In the genomic region with DNA sequence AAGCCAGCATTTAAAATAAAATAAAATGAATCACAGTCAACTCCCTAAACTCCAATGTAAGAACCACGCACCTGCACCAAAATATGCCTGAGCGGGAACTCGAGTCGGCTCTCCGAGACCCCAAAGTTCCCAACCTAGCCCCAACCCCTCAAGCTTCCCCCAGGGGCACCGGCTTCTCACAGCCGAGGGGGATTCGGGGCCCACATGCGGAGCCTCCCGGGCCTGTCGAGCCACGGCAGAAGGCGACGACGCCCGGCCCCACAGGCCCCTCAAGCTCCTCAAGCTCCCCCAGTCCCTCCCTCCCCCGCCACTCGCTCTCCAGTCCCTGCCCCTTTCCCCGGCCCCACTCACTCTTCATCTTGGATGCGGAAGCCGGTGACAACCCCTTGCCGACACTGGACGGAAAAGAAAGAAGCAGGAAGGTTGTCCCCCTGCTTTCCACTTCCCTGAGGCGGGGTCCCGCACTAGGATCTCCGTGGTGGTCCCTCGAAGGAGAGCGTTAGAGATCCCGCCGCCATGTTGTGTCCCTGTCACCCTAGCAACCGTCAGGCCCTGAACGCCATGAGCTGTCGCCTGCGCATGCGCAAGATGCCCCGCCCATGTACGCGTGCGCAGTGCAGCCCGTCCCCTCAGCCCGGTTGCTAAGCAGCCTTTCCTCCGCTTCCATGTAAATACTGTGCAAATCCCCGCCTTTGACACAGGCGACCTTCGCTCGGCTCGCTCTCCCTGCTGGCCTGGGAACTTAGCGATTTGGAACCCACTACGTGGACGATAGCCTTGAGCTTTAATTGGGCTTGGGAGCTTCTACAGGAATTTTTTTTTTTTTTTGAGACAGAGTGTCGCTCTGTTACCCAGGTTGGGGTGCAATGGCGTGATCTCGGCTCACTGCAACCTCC, we compare ENCODE assay signal across 8 cellular contexts. TPM values are rescaled to one million over a fixed set of nuclear protein-coding genes. Genes with fewer than 3 reads are reported as not detected.
A peak's percentile ranks its signal among the peaks of the same experiment; 100 is the strongest.
DNase-seq lines count a peak whose midpoint lies in the region; ATAC-seq and TF ChIP-seq lines count a peak whose summit lies in the region.

A gene with protein sequence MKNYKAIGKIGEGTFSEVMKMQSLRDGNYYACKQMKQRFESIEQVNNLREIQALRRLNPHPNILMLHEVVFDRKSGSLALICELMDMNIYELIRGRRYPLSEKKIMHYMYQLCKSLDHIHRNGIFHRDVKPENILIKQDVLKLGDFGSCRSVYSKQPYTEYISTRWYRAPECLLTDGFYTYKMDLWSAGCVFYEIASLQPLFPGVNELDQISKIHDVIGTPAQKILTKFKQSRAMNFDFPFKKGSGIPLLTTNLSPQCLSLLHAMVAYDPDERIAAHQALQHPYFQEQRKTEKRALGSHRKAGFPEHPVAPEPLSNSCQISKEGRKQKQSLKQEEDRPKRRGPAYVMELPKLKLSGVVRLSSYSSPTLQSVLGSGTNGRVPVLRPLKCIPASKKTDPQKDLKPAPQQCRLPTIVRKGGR (minus strand): TSS at position 554 of the 896 bp plus-strand sequence. CDS start 196 bp downstream, at position 358.

- under 1% methylated on average over 53 of the region's 53 CpGs for WGBS in right cardiac atrium
- WGBS in psoas muscle, 3 donors, result 1% methylated on average over 50 to 53 of the region's 53 CpGs
- WGBS in urinary bladder, result under 1% methylated on average over 53 of the region's 53 CpGs

- H3K27me3 ChIP-seq in right cardiac atrium (ENCODE audit: control insufficient read depth, insufficient read depth) (no peaks in the 10 kb centered on the region), psoas muscle (ENCODE audit: insufficient read depth in 3 of 3, low read length in 2 of 3) (peaks cover 0 to 1% (median 0%) of the 10 kb centered on the region in 3 donors)

- no peaks in the 10 kb centered on the region for H3K9me3 ChIP-seq in right cardiac atrium (ENCODE audit: control insufficient read depth, low read length)
- no peaks in the 10 kb centered on the region for H3K9me3 ChIP-seq in psoas muscle

- TF ChIP-seq CTCF in psoas muscle (IDR thresholded peaks at IDR 0.05), result no peak

- H3K36me3 ChIP-seq in psoas muscle (ENCODE audit: insufficient read depth in 1 of 2, low read depth in 1 of 2) (no peaks in the 10 kb centered on the region), urinary bladder (ENCODE audit: insufficient read depth) (no peaks in the 10 kb centered on the region)

- intact Hi-C loops in right cardiac atrium (cut with DNase I), result no loop called here
- intact Hi-C loops in psoas muscle (cut with DNase I), result no loop called here

- DNase-seq in NCI-H187 treated with DMSO at 0.1 percent for 48 hours (lab: John Stamatoyannopoulos, UW) (peak; percentile 81), T-helper 2 cell (peak; percentile 92 to 97 (median 94)), anterior cingulate cortex (lab: John Stamatoyannopoulos, UW) (peak; percentile 65 to 97 (median 92)), right cardiac atrium (peak; percentile 95 to 99 (median 98)), psoas muscle (peak; percentile 94 to 97)

- no peaks in the 10 kb centered on the region for H3K4me1 ChIP-seq in right cardiac atrium (ENCODE audit: control insufficient read depth, insufficient read depth, low read length)
- no peaks in the 10 kb centered on the region for H3K4me1 ChIP-seq in psoas muscle
- H3K4me1 ChIP-seq in urinary bladder (ENCODE audit: insufficient read depth), result no peaks in the 10 kb centered on the region

- H3K4me3 ChIP-seq in right cardiac atrium (ENCODE audit: low read length) (peak within 1 kb of the TSS; percentile 90), psoas muscle (peak within 1 kb of the TSS; percentile 73), urinary bladder (ENCODE audit: low read depth, low read length) (peak within 1 kb of the TSS; percentile 73)

- peak within 1 kb of the TSS; percentile 42 for H3K27ac ChIP-seq in right cardiac atrium (ENCODE audit: low read length)
- peak within 1 kb of the TSS; percentile 36 for H3K27ac ChIP-seq in psoas muscle
- H3K27ac ChIP-seq in urinary bladder (ENCODE audit: low read depth), result no peak within 1 kb of the TSS

- ATAC-seq in GM18499 (IDR thresholded peaks at IDR 0.05; ENCODE audit: insufficient read depth, unreplicated experiment), result peak; percentile 75
- ATAC-seq in HG02970 (IDR thresholded peaks at IDR 0.05; ENCODE audit: low FRiP score, unreplicated experiment), result peak; percentile 94
- peak; percentile 98 for ATAC-seq in right cardiac atrium
- peak; percentile 99 to 100 (median 99) for ATAC-seq in psoas muscle

RNA-seq across cellular contexts. Expression of the gene that starts here (rescaled TPM):
- total RNA-seq in right cardiac atrium (10 to 100 TPM; 11.4 to 18.4 (median 13.5) TPM), psoas muscle (1 to 10 TPM; 1.8 to 3.4 (median 2.1) TPM), urinary bladder (19.3 TPM)
- polyA plus RNA-seq in right cardiac atrium (13.9 TPM), psoas muscle (10 to 100 TPM in 1 of 3 donors, 1 to 10 TPM in 2; 3.4 to 11.1 (median 4.5) TPM), urinary bladder (12.9 TPM)
